In genomic region chr3:112654492-112654891, GRCh38 we compare ENCODE assay signal across 15 cellular contexts. TPM values are rescaled to one million over a fixed set of nuclear protein-coding genes. Genes with fewer than 3 reads are reported as not detected.
DNase-seq lines count a peak whose midpoint lies in the region; ATAC-seq and TF ChIP-seq lines count a peak whose summit lies in the region.
"Had no signal": no experiment of that assay in that cellular context is flagged by ENCODE, and none has a peak within 500 bp of the region (broad histone marks: within the 10 kb centered on the region; RNA-seq: fewer than 3 reads in every experiment).

No MANE protein-coding gene starts in this region.

- no peak for TF ChIP-seq CTCF in foreskin keratinocyte (conservative IDR thresholded peaks at IDR 0.05)
- TF ChIP-seq CTCF in smooth muscle cell (IDR thresholded peaks at IDR 0.05; ENCODE audit: borderline replicate concordance, insufficient read depth, poor library complexity, severe bottlenecking) = no peak

- H3K9ac ChIP-seq in smooth muscle cell (ENCODE audit: low read depth) = peak overlapping the region; percentile 93

- H2AFZ ChIP-seq in smooth muscle cell (ENCODE audit: low read depth) = no peak overlapping the region

- H3K27me3 ChIP-seq in SJSA1 (replicated peaks) (no peaks in the 10 kb centered on the region), foreskin keratinocyte (no peaks in the 10 kb centered on the region), smooth muscle cell (ENCODE audit: low read depth) (no peaks in the 10 kb centered on the region)
- H3K27me3 ChIP-seq: Peyer's patch had no signal

- H3K4me1 ChIP-seq in SJSA1 (replicated peaks) (peaks cover 57% of the 10 kb centered on the region), foreskin keratinocyte (peaks cover 65% of the 10 kb centered on the region), smooth muscle cell (ENCODE audit: low read depth) (peaks cover 11% of the 10 kb centered on the region)
- H3K4me1 ChIP-seq: Peyer's patch had no signal

- H3F3A ChIP-seq in smooth muscle cell (ENCODE audit: low read depth) = peaks cover 26% of the 10 kb centered on the region

- H3K4me2 ChIP-seq in smooth muscle cell = peak overlapping the region; percentile 65

- H3K27ac ChIP-seq in SJSA1 = peak overlapping the region; percentile 100
- peak overlapping the region; percentile 85 for H3K27ac ChIP-seq in foreskin keratinocyte
- H3K27ac ChIP-seq in smooth muscle cell (ENCODE audit: low read depth) = peak overlapping the region; percentile 98

- H3K36me3 ChIP-seq in SJSA1 (no peaks in the 10 kb centered on the region), smooth muscle cell (ENCODE audit: low read depth) (no peaks in the 10 kb centered on the region)
- H3K36me3 ChIP-seq: Peyer's patch had no signal

- H3K9me3 ChIP-seq in SJSA1 (replicated peaks) (no peaks in the 10 kb centered on the region), smooth muscle cell (replicated peaks; ENCODE audit: low read depth) (no peaks in the 10 kb centered on the region)
- H3K9me3 ChIP-seq: Peyer's patch had no signal

- peak; percentile 17 for ATAC-seq in foreskin keratinocyte
- ATAC-seq: stimulated activated naive CD8-positive, alpha-beta T cell treated with anti-CD3 and anti-CD28 coated beads, Interleukin-15, amount 100 ng/mL, for 72 hours had no signal

- no peaks in the 10 kb centered on the region for H4K20me1 ChIP-seq in smooth muscle cell (ENCODE audit: low read depth)

- DNase-seq in HCEC 1CT (peak; percentile 72), SJSA1 (ENCODE audit: low read depth in 1 of 2, low spot score in 2 of 2) (no peak), foreskin keratinocyte (peak in 1 of 2 donors; percentile 65), smooth muscle cell (lab: John Stamatoyannopoulos, UW; ENCODE audit: unreplicated experiment) (no peak), HuH-7 (ENCODE audit: low spot score) (no peak), DMS53 (lab: John Stamatoyannopoulos, UW) (no peak), nucleus accumbens (lab: John Stamatoyannopoulos, UW) (no peak), D341Med (ENCODE audit: low spot score) (no peak)
- DNase-seq: activated CD4-positive, alpha-beta memory T cell treated with anti-CD3 and anti-CD28 coated beads for 36 hours; activated naive CD4-positive, alpha-beta T cell treated with anti-CD3 and anti-CD28 coated beads, Interleukin-2, amount 50 U/mL, for 16 hours; activated T-cell treated with anti-CD3 and anti-CD28 coated beads, Interleukin-2, amount 50 U/mL, for 24 hours; NCI-H2107; NCI-H748 treated with DMSO at 0.1 percent for 48 hours; Peyer's patch; stimulated activated naive CD8-positive, alpha-beta T cell treated with anti-CD3 and anti-CD28 coated beads, Interleukin-15, amount 100 ng/mL, for 72 hours had no signal

- 88% methylated on average over 5 of the region's 5 CpGs for WGBS in smooth muscle cell (ENCODE audit: low lambda C conversion rate)

- no peaks in the 10 kb centered on the region for H3K79me2 ChIP-seq in smooth muscle cell (ENCODE audit: low read depth)

- no peak overlapping the region for H3K4me3 ChIP-seq in SJSA1
- H3K4me3 ChIP-seq in smooth muscle cell = no peak overlapping the region
- H3K4me3 ChIP-seq: Peyer's patch had no signal

RNA-seq across cellular contexts. Expression of gene CCDC80, which starts 13.5 kb away (rescaled TPM):
- 58.4 and 74.8 TPM in 2 replicates for total RNA-seq in SJSA1 (2014; rRNA removed; shearing (Covaris generic))
- total RNA-seq in foreskin keratinocyte = 24.5 and 25.0 TPM in 2 replicates
- 15.7 and 17.0 TPM in 2 replicates for polyA plus RNA-seq in foreskin keratinocyte
- 67.9 and 83.2 TPM in 2 replicates for total RNA-seq in smooth muscle cell
- polyA plus RNA-seq in smooth muscle cell = 147 and 159 TPM in 2 replicates
- total RNA-seq: activated CD4-positive, alpha-beta memory T cell treated with anti-CD3 and anti-CD28 coated beads for 36 hours had no signal
